ENCODE assay signal across 1 cellular context in the genomic region with DNA sequence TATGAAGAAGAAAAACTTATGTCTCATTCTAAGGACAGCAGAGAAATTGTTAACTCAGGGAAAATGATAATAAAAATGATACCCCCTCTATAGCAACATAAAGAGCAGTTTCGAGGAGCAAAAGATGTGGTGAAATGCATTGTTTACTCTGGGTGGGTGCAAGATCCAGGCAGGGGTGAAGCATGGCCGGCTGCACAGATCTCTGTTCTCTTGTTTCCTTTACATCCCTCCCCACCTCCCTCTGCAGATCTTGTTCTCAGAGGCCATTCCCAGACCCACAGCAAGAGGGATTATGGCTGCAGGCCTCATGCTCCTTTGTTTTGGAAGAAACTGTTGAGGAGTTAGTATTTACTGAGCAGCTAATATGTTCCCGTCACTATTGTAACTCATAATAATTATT.
TF ChIP-seq lines count a peak whose summit lies in the region.

No MANE protein-coding gene starts in this region.

TF ChIP-seq in HepG2, 621 proteins besides CTCF, POLR2A, EP300 and RAD21:
- TF ChIP-seq FOXA3 (CRISPR knock-in tag; IDR thresholded peaks at IDR 0.05): 0 out of 2 replicates have a peak, but pooled peaks have one; percentile 28
- no peak for TF ChIP-seq CCDC6 (CRISPR knock-in tag; IDR thresholded peaks at IDR 0.05)
- TF ChIP-seq ZSCAN25 (CRISPR knock-in tag; IDR thresholded peaks at IDR 0.05): peak; percentile 99
- peak; percentile 23; the same call in 1 of the 2 replicates for TF ChIP-seq RFXAP (CRISPR knock-in tag; IDR thresholded peaks at IDR 0.05; ENCODE audit: borderline replicate concordance)
- 0 out of 2 replicates have a peak, but pooled peaks have one; percentile 27 for TF ChIP-seq HNF4A (CRISPR knock-in tag; IDR thresholded peaks at IDR 0.05)
- TF ChIP-seq NCOA1 (CRISPR knock-in tag; IDR thresholded peaks at IDR 0.05): no peak
- 0 out of 2 replicates have a peak, but pooled peaks have one; percentile 7 for TF ChIP-seq RFX5 (IDR thresholded peaks at IDR 0.05; ENCODE audit: low read depth, low read length)
